1 cellular context compared by ENCODE assay signal in the genomic region with DNA sequence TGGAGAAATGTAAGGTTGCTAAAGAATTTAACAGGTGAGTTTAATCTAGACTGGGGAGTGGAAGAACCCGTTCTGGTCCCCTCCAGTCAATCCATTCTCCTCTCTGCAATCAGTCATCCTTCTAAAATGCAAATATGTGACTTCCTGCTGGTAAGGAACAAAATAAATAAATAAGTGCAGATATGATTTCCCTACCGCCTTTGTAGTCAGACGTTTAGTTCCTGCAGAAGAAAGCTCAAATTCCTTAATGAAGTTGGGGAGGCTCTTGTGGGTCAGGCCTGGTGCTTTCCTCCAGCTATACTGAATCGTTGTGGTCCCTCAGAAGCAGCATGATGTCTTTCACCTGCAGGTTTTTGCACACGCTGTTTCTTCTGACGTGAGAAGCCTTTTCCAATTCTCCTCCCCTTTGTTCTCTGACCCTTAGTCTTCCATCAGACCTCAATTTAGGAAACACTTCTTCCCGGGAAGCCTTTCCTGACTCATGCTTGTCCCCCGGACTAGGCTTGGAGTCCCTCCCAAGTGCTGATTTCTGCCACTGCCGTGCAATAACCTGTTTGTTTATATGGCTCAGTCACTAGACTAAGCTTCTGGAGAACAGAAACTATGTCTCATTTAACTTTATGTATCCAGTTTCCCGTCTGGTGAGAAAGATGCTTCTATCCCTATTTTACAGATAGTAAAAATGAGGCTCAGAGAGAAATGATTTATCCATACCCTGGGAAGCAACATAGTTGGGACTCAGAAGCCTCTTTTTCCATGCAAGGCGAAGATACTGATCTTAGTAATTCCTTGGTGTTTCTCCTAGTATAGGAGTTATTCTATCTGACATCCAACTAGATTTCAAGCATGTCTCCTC.
TF ChIP-seq lines count a peak whose summit lies in the region.

No MANE protein-coding gene starts in this region.

TF ChIP-seq in HepG2, 621 proteins besides CTCF, POLR2A, EP300 and RAD21:
- TF ChIP-seq ZKSCAN8 (CRISPR knock-in tag; IDR thresholded peaks at IDR 0.05; ENCODE audit: borderline replicate concordance) (no peak), NFYC (CRISPR knock-in tag; IDR thresholded peaks at IDR 0.05) (no peak), RORA (CRISPR knock-in tag; IDR thresholded peaks at IDR 0.05) (no peak), ZFP36L2 (CRISPR knock-in tag; IDR thresholded peaks at IDR 0.05) (no peak), BCL6 (CRISPR knock-in tag; IDR thresholded peaks at IDR 0.05) (no peak), ZKSCAN1 (IDR thresholded peaks at IDR 0.05; ENCODE audit: low read length) (no peak), IRF2 (CRISPR knock-in tag; IDR thresholded peaks at IDR 0.05) (no peak), ZSCAN21 (CRISPR knock-in tag; IDR thresholded peaks at IDR 0.05; ENCODE audit: borderline replicate concordance) (no peak), TAF15 (IDR thresholded peaks at IDR 0.05; ENCODE audit: low read depth, low read length, poor library complexity, severe bottlenecking) (no peak), NONO (IDR thresholded peaks at IDR 0.05) (no peak), NONO (CRISPR knock-in tag; conservative IDR thresholded peaks at IDR 0.05) (no peak), MEIS2 (CRISPR knock-in tag; IDR thresholded peaks at IDR 0.05) (no peak), PTBP1 (IDR thresholded peaks at IDR 0.05; ENCODE audit: low read depth, low read length, poor library complexity, severe bottlenecking) (no peak), ESRRA (CRISPR knock-in tag; IDR thresholded peaks at IDR 0.05; ENCODE audit: low read depth) (no peak)
- TF ChIP-seq, protein P1, sequence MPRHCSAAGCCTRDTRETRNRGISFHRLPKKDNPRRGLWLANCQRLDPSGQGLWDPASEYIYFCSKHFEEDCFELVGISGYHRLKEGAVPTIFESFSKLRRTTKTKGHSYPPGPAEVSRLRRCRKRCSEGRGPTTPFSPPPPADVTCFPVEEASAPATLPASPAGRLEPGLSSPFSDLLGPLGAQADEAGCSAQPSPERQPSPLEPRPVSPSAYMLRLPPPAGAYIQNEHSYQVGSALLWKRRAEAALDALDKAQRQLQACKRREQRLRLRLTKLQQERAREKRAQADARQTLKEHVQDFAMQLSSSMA (CRISPR knock-in tag; IDR thresholded peaks at IDR 0.05), result no peak
- TF ChIP-seq, protein P2, sequence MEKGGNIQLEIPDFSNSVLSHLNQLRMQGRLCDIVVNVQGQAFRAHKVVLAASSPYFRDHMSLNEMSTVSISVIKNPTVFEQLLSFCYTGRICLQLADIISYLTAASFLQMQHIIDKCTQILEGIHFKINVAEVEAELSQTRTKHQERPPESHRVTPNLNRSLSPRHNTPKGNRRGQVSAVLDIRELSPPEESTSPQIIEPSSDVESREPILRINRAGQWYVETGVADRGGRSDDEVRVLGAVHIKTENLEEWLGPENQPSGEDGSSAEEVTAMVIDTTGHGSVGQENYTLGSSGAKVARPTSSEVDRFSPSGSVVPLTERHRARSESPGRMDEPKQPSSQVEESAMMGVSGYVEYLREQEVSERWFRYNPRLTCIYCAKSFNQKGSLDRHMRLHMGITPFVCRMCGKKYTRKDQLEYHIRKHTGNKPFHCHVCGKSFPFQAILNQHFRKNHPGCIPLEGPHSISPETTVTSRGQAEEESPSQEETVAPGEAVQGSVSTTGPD (CRISPR knock-in tag; IDR thresholded peaks at IDR 0.05), result no peak
- TF ChIP-seq, protein P3, sequence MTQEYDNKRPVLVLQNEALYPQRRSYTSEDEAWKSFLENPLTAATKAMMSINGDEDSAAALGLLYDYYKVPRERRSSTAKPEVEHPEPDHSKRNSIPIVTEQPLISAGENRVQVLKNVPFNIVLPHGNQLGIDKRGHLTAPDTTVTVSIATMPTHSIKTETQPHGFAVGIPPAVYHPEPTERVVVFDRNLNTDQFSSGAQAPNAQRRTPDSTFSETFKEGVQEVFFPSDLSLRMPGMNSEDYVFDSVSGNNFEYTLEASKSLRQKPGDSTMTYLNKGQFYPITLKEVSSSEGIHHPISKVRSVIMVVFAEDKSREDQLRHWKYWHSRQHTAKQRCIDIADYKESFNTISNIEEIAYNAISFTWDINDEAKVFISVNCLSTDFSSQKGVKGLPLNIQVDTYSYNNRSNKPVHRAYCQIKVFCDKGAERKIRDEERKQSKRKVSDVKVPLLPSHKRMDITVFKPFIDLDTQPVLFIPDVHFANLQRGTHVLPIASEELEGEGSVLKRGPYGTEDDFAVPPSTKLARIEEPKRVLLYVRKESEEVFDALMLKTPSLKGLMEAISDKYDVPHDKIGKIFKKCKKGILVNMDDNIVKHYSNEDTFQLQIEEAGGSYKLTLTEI (CRISPR knock-in tag; conservative IDR thresholded peaks at IDR 0.05), result no peak
- TF ChIP-seq, protein P4, sequence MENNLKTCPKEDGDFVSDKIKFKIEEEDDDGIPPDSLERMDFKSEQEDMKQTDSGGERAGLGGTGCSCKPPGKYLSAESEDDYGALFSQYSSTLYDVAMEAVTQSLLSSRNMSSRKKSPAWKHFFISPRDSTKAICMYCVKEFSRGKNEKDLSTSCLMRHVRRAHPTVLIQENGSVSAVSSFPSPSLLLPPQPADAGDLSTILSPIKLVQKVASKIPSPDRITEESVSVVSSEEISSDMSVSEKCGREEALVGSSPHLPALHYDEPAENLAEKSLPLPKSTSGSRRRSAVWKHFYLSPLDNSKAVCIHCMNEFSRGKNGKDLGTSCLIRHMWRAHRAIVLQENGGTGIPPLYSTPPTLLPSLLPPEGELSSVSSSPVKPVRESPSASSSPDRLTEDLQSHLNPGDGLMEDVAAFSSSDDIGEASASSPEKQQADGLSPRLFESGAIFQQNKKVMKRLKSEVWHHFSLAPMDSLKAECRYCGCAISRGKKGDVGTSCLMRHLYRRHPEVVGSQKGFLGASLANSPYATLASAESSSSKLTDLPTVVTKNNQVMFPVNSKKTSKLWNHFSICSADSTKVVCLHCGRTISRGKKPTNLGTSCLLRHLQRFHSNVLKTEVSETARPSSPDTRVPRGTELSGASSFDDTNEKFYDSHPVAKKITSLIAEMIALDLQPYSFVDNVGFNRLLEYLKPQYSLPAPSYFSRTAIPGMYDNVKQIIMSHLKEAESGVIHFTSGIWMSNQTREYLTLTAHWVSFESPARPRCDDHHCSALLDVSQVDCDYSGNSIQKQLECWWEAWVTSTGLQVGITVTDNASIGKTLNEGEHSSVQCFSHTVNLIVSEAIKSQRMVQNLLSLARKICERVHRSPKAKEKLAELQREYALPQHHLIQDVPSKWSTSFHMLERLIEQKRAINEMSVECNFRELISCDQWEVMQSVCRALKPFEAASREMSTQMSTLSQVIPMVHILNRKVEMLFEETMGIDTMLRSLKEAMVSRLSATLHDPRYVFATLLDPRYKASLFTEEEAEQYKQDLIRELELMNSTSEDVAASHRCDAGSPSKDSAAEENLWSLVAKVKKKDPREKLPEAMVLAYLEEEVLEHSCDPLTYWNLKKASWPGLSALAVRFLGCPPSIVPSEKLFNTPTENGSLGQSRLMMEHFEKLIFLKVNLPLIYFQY (CRISPR knock-in tag; IDR thresholded peaks at IDR 0.05; ENCODE audit: borderline replicate concordance), result no peak
TF ChIP-seq in HepG2: peak in this region for 0.
